Comparison of ENCODE assay signal across 8 cellular contexts in genomic region chr4:56544573-56545131, GRCh38. TPM values are rescaled to one million over a fixed set of nuclear protein-coding genes. Genes with fewer than 3 reads are reported as not detected.
A peak's percentile ranks its signal among the peaks of the same experiment; 100 is the strongest.
DNase-seq lines count a peak whose midpoint lies in the region; ATAC-seq and TF ChIP-seq lines count a peak whose summit lies in the region.

No MANE protein-coding gene starts in this region.

- peak; percentile 99 for ATAC-seq in GM23338
- peak; percentile 97 for ATAC-seq in gastroesophageal sphincter

- H3K9me2 ChIP-seq in DOHH2 (replicated peaks; ENCODE audit: control insufficient read depth, low read length) (no peaks in the 10 kb centered on the region), GM23338 (ENCODE audit: insufficient read depth) (no peaks in the 10 kb centered on the region)

- intact Hi-C loops in activated naive CD4-positive, alpha-beta T cell treated with anti-CD3 and anti-CD28 coated beads for 36 hours (cut with micrococcal nuclease) = loop anchor here (1.0 to 5.0 kb wide), 8 partner anchors 14 to 597 kb away; partner anchors contain the start of genes AASDH and CEP135

- H3K27me3 ChIP-seq in DOHH2 (ENCODE audit: control insufficient read depth, low read length) (peaks cover 19% of the 10 kb centered on the region), GM23338 (ENCODE audit: insufficient read depth) (peaks cover 12% of the 10 kb centered on the region), SJSA1 (replicated peaks) (no peaks in the 10 kb centered on the region), gastroesophageal sphincter (peaks cover 6% of the 10 kb centered on the region)

- peaks cover 5% of the 10 kb centered on the region for H3K27me3 Mint-ChIP-seq in GM23338 (ENCODE audit: insufficient read depth, low read depth, poor library complexity)
- no peaks in the 10 kb centered on the region for H3K27me3 Mint-ChIP-seq in activated naive CD4-positive, alpha-beta T cell treated with anti-CD3 and anti-CD28 coated beads for 36 hours (ENCODE audit: low read depth)

- H3K79me2 ChIP-seq in DOHH2 (ENCODE audit: control insufficient read depth, low read length) = no peaks in the 10 kb centered on the region
- no peaks in the 10 kb centered on the region for H3K79me2 ChIP-seq in GM23338 (replicated peaks; ENCODE audit: insufficient read depth)

- H3K4me1 ChIP-seq in DOHH2 (ENCODE audit: control insufficient read depth, low read length) (peaks cover 8% of the 10 kb centered on the region), GM23338 (ENCODE audit: insufficient read depth) (no peaks in the 10 kb centered on the region), SJSA1 (replicated peaks) (peaks cover 7% of the 10 kb centered on the region), gastroesophageal sphincter (peaks cover 0 to 11% (median 0%) of the 10 kb centered on the region in 3 donors)

- H4K20me1 ChIP-seq in DOHH2 (ENCODE audit: control insufficient read depth, insufficient read depth, low read depth, low read length) = no peaks in the 10 kb centered on the region
- no peaks in the 10 kb centered on the region for H4K20me1 ChIP-seq in GM23338 (replicated peaks; ENCODE audit: insufficient read depth)

- no peak for TF ChIP-seq EP300 in gastroesophageal sphincter (IDR thresholded peaks at IDR 0.05)

- WGBS in gastroesophageal sphincter (ENCODE audit: low coverage in 1 of 2), 2 donors = 0% methylated on average over 9 to 16 of the region's 33 CpGs

- H3K36me3 Mint-ChIP-seq in GM23338 (ENCODE audit: low read depth) = no peaks in the 10 kb centered on the region
- no peaks in the 10 kb centered on the region for H3K36me3 Mint-ChIP-seq in activated naive CD4-positive, alpha-beta T cell treated with anti-CD3 and anti-CD28 coated beads for 36 hours (ENCODE audit: low read depth)

- H3K4me2 ChIP-seq in DOHH2 (ENCODE audit: low read length) (peak overlapping the region; percentile 76), GM23338 (peak overlapping the region; percentile 77)

- H3K27ac ChIP-seq in DOHH2 (ENCODE audit: low read depth, low read length) = no peak overlapping the region
- H3K27ac ChIP-seq in GM23338 (ENCODE audit: low read depth) = no peak overlapping the region
- peak overlapping the region; percentile 42 for H3K27ac ChIP-seq in SJSA1
- H3K27ac ChIP-seq in gastroesophageal sphincter = peak overlapping the region in 1 of 4 donors; percentile 13

- H3K9me3 ChIP-seq in DOHH2 (ENCODE audit: control insufficient read depth, insufficient read depth, low read length) (no peaks in the 10 kb centered on the region), SJSA1 (replicated peaks) (no peaks in the 10 kb centered on the region), gastroesophageal sphincter (no peaks in the 10 kb centered on the region)

- H3F3A ChIP-seq in DOHH2 (ENCODE audit: control insufficient read depth, insufficient read depth) (no peaks in the 10 kb centered on the region), GM23338 (replicated peaks; ENCODE audit: low read depth) (no peaks in the 10 kb centered on the region)

- H3K4me3 ChIP-seq in DOHH2 (ENCODE audit: low read length) (peak overlapping the region; percentile 63), GM23338 (peak overlapping the region; percentile 45), SJSA1 (peak overlapping the region; percentile 30), gastroesophageal sphincter (peak overlapping the region in 1 of 2 donors; percentile 42)

- CTCF ChIA-PET in activated naive CD4-positive, alpha-beta T cell treated with anti-CD3 and anti-CD28 coated beads for 36 hours (lab: Charles Lee) = interaction anchor here (0.6 to 2.2 kb wide), 31 partner anchors 9 to 1151 kb away, joined by 3 to 10 read pairs (median 4); partner anchors contain the start of genes AASDH and PAICS

- no peaks in the 10 kb centered on the region; the same call in 2 of the 3 replicates for H3K9me3 Mint-ChIP-seq in GM23338
- no peaks in the 10 kb centered on the region for H3K9me3 Mint-ChIP-seq in activated naive CD4-positive, alpha-beta T cell treated with anti-CD3 and anti-CD28 coated beads for 36 hours

- peak overlapping the region; percentile 68; the same call in 2 of the 3 replicates for H3K4me3 Mint-ChIP-seq in GM23338
- H3K4me3 Mint-ChIP-seq in activated naive CD4-positive, alpha-beta T cell treated with anti-CD3 and anti-CD28 coated beads for 36 hours = peak overlapping the region; percentile 57

- peak overlapping the region; percentile 74; the same call in 1 of the 2 replicates for H2AFZ ChIP-seq in GM23338

- no peak for TF ChIP-seq POLR2A in gastroesophageal sphincter (IDR thresholded peaks at IDR 0.05)

- no peaks in the 10 kb centered on the region for H3K4me1 Mint-ChIP-seq in GM23338
- H3K4me1 Mint-ChIP-seq in activated naive CD4-positive, alpha-beta T cell treated with anti-CD3 and anti-CD28 coated beads for 36 hours (ENCODE audit: low read depth) = peaks cover 14% of the 10 kb centered on the region

- H3K36me3 ChIP-seq in DOHH2 (ENCODE audit: control insufficient read depth, low read length) (no peaks in the 10 kb centered on the region), GM23338 (ENCODE audit: insufficient read depth) (no peaks in the 10 kb centered on the region), SJSA1 (no peaks in the 10 kb centered on the region), gastroesophageal sphincter (no peaks in the 10 kb centered on the region)

- DNase-seq in GM23338 (ENCODE audit: low spot score) (peak; percentile 87), LHCN-M2 (ENCODE audit: low read depth) (peak; percentile 88), SJSA1 (ENCODE audit: low read depth in 1 of 2, low spot score in 2 of 2) (peak; percentile 91), nucleus accumbens (lab: John Stamatoyannopoulos, UW) (peak; percentile 17 to 94 (median 78)), superior temporal gyrus (ENCODE audit: extremely low spot score) (peak; percentile 92)
- peak; percentile 86 for DNase-seq in activated naive CD4-positive, alpha-beta T cell treated with anti-CD3 and anti-CD28 coated beads for 36 hours

- H3K27ac Mint-ChIP-seq in GM23338 = no peak overlapping the region
- no peak overlapping the region for H3K27ac Mint-ChIP-seq in activated naive CD4-positive, alpha-beta T cell treated with anti-CD3 and anti-CD28 coated beads for 36 hours

- peak; percentile 99 for TF ChIP-seq CTCF in DOHH2 (IDR thresholded peaks at IDR 0.05; ENCODE audit: low read depth, low read length, poor library complexity, severe bottlenecking)
- TF ChIP-seq CTCF in GM23338 (conservative IDR thresholded peaks at IDR 0.05; ENCODE audit: low read depth in 2 of 2) = peak; percentile 86 to 98
- peak; percentile 94 to 99 (median 94) for TF ChIP-seq CTCF in gastroesophageal sphincter (IDR thresholded peaks at IDR 0.05)

TF ChIP-seq in GM23338, 12 proteins besides CTCF, POLR2A, EP300 and RAD21:
- TF ChIP-seq CREB1 (CRISPR knock-in tag; IDR thresholded peaks at IDR 0.05; ENCODE audit: low read depth) (peak; percentile 74), ETS1 (IDR thresholded peaks at IDR 0.05) (no peak)

RNA-seq across cellular contexts. Expression of gene ARL9, which starts 39.1 kb away (rescaled TPM):
- not detected in 2 replicates for total RNA-seq in GM23338 (2014; rRNA removed; shearing (Covaris generic))
- 0.37 TPM in 2 replicates for polyA plus RNA-seq in GM23338 (2016; fragmentation: Nextera tagmentation; extraction: Ambion mirVana)
- total RNA-seq in LHCN-M2 (2014; rRNA removed) (not detected in 2 replicates), gastroesophageal sphincter (under 1 TPM in 1 of 4 donors, not detected in 3; 0.54 TPM)
- polyA plus RNA-seq in LHCN-M2 (2012) = 0.34 TPM
- total RNA-seq in SJSA1 (2014; rRNA removed; shearing (Covaris generic)) = 2.5 and 3.1 TPM in 2 replicates
- total RNA-seq in activated naive CD4-positive, alpha-beta T cell treated with anti-CD3 and anti-CD28 coated beads for 36 hours = under 1 TPM; 0.21 to 0.27 TPM
